In genomic region chr3:156321934-156322333, GRCh38 we compare ENCODE assay signal across 13 cellular contexts.
"Had no signal": no experiment of that assay in that cellular context is flagged by ENCODE, and none has a peak within 500 bp of the region (broad histone marks: within the 10 kb centered on the region; RNA-seq: fewer than 3 reads in every experiment).

No MANE protein-coding gene starts in this region.

- H3K36me3 ChIP-seq: left lung, ovary, thyroid gland had no signal

- H3K27me3 ChIP-seq: body of pancreas, left lung, ovary, thyroid gland had no signal

- ATAC-seq: body of pancreas; left lung; stimulated activated naive CD8-positive, alpha-beta T cell treated with anti-CD3 and anti-CD28 coated beads, Interleukin-15, amount 100 ng/mL, for 72 hours had no signal

- H3K4me1 ChIP-seq: body of pancreas, left lung had no signal

- H3K27ac ChIP-seq: body of pancreas, left lung, ovary, skin epidermis, thyroid gland had no signal

- FAIRE-seq: urothelium cell line had no signal

- H3K9me3 Mint-ChIP-seq: central memory CD8-positive, alpha-beta T cell; nephron progenitor cell; stimulated activated naive CD8-positive, alpha-beta T cell treated with anti-CD3 and anti-CD28 coated beads, Interleukin-15, amount 100 ng/mL, for 72 hours had no signal

- H3K4me3 Mint-ChIP-seq: central memory CD8-positive, alpha-beta T cell; nephron progenitor cell; stimulated activated naive CD8-positive, alpha-beta T cell treated with anti-CD3 and anti-CD28 coated beads, Interleukin-15, amount 100 ng/mL, for 72 hours had no signal

- H3K27ac Mint-ChIP-seq: nephron progenitor cell; stimulated activated naive CD8-positive, alpha-beta T cell treated with anti-CD3 and anti-CD28 coated beads, Interleukin-15, amount 100 ng/mL, for 72 hours had no signal

- H3K4me1 Mint-ChIP-seq: central memory CD8-positive, alpha-beta T cell; stimulated activated naive CD8-positive, alpha-beta T cell treated with anti-CD3 and anti-CD28 coated beads, Interleukin-15, amount 100 ng/mL, for 72 hours had no signal

- DNase-seq: activated naive CD4-positive, alpha-beta T cell treated with anti-CD3 and anti-CD28 coated beads, Interleukin-2, amount 50 U/mL, for 16 hours; body of pancreas; cortex of kidney; left lung; mesenchymal stem cell; nephron progenitor cell; ovary; stimulated activated CD4-positive, alpha-beta T cell treated with anti-CD3 and anti-CD28 coated beads, Interleukin-4, amount 100 ng/mL, for 4 hours; stimulated activated naive CD8-positive, alpha-beta T cell treated with anti-CD3 and anti-CD28 coated beads, Interleukin-15, amount 100 ng/mL, for 72 hours; thyroid gland had no signal

- H3K9me3 ChIP-seq: body of pancreas, left lung, ovary, thyroid gland had no signal

- H3K4me3 ChIP-seq: body of pancreas, left lung, ovary, skin epidermis, thyroid gland had no signal
